17 cellular contexts compared by ENCODE assay signal in genomic region chr7:158395780-158396214, GRCh38.
DNase-seq lines count a peak whose midpoint lies in the region; ATAC-seq and TF ChIP-seq lines count a peak whose summit lies in the region.
"Had no signal": no experiment of that assay in that cellular context is flagged by ENCODE, and none has a peak within 500 bp of the region (broad histone marks: within the 10 kb centered on the region; RNA-seq: fewer than 3 reads in every experiment).

No MANE protein-coding gene starts in this region.

- H3K9me3 ChIP-seq in HEK293 (ENCODE audit: control insufficient read depth, insufficient read depth, low read depth, low read length) (no peaks in the 10 kb centered on the region), PC-9 (ENCODE audit: insufficient read depth, low read depth) (no peaks in the 10 kb centered on the region)
- H3K9me3 ChIP-seq: MG63 had no signal

- no CpG with 5 or more reads among the region's 26 CpGs for WGBS in mesendoderm (ENCODE audit: extremely low coverage, insufficient coverage, low lambda C conversion rate)

- no peak overlapping the region for H4K5ac ChIP-seq in mesendoderm (ENCODE audit: low read length)

- H3K27ac ChIP-seq in HEK293 (ENCODE audit: extremely low read depth, low read depth, low read length) = no peak overlapping the region
- H3K27ac ChIP-seq in mesendoderm (ENCODE audit: low read depth, low read length) = no peak overlapping the region
- H3K27ac ChIP-seq in PC-9 = no peak overlapping the region

- no peak overlapping the region for H2AFZ ChIP-seq in PC-9

- no peaks in the 10 kb centered on the region for H3K27me3 Mint-ChIP-seq in Calu3 (ENCODE audit: unreplicated experiment)
- H3K27me3 Mint-ChIP-seq: type B pancreatic cell had no signal

- no peaks in the 10 kb centered on the region for H3K79me1 ChIP-seq in mesendoderm (ENCODE audit: low read length)

- H3K27me3 ChIP-seq in mesendoderm (ENCODE audit: insufficient read depth, low read length, poor library complexity) = no peaks in the 10 kb centered on the region
- H3K27me3 ChIP-seq in PC-9 (ENCODE audit: insufficient read depth, low read depth) = peaks cover 73% of the 10 kb centered on the region
- H3K27me3 ChIP-seq: MG63 had no signal

- no peak overlapping the region for H3K56ac ChIP-seq in mesendoderm (ENCODE audit: low read length)

- no peak overlapping the region for H2BK15ac ChIP-seq in mesendoderm (replicated peaks; ENCODE audit: low read depth)

- H3K36me3 ChIP-seq in HEK293 (ENCODE audit: control insufficient read depth in 2 of 2, insufficient read depth in 1 of 2, low read length in 2 of 2) = no peaks in the 10 kb centered on the region
- H3K36me3 ChIP-seq in mesendoderm (ENCODE audit: control insufficient read depth, insufficient read depth, low read length) = no peaks in the 10 kb centered on the region
- H3K36me3 ChIP-seq in PC-9 (ENCODE audit: low read depth) = no peaks in the 10 kb centered on the region
- H3K36me3 ChIP-seq: MG63 had no signal

- BruUV-seq in Calu3 (replicated peaks; lab: Mats Ljungman, UMichigan) = no TSS peak
- no TSS peak for BruUV-seq in PC-9 (replicated peaks; lab: Mats Ljungman, UMichigan)

- intact Hi-C loops in Calu3 (cut with micrococcal nuclease; ENCODE audit: unreplicated experiment) (no loop called here), PC-9 (cut with micrococcal nuclease; ENCODE audit: unreplicated experiment) (no loop called here)

- no peak overlapping the region for H2BK5ac ChIP-seq in mesendoderm (ENCODE audit: low read length)

- H3K9ac ChIP-seq in mesendoderm (ENCODE audit: low read length) = no peak overlapping the region

- H3K4me3 Mint-ChIP-seq in Calu3 (ENCODE audit: low read depth, unreplicated experiment) = no peak overlapping the region
- H3K4me3 Mint-ChIP-seq: activated naive CD4-positive, alpha-beta T cell treated with anti-CD3 and anti-CD28 coated beads for 36 hours; nephron progenitor cell; type B pancreatic cell had no signal

- peaks cover 6% of the 10 kb centered on the region for H3K9me3 Mint-ChIP-seq in Calu3 (ENCODE audit: low read depth, unreplicated experiment)

- H2AK5ac ChIP-seq in mesendoderm (ENCODE audit: low read length) = no peak overlapping the region

- H3K4me1 ChIP-seq in HEK293 (ENCODE audit: control insufficient read depth, insufficient read depth, low read length) (no peaks in the 10 kb centered on the region), mesendoderm (ENCODE audit: control insufficient read depth, low read depth, low read length) (no peaks in the 10 kb centered on the region), PC-9 (replicated peaks; ENCODE audit: insufficient read depth) (no peaks in the 10 kb centered on the region)

- H3K4me2 ChIP-seq in mesendoderm (ENCODE audit: low read length) (no peak overlapping the region), PC-9 (no peak overlapping the region)

- H3K36me3 Mint-ChIP-seq in Calu3 (ENCODE audit: insufficient read depth, unreplicated experiment) = no peaks in the 10 kb centered on the region
- H3K36me3 Mint-ChIP-seq: type B pancreatic cell had no signal

- no peaks in the 10 kb centered on the region for H4K20me1 ChIP-seq in PC-9 (ENCODE audit: insufficient read depth)

- H3K4ac ChIP-seq in mesendoderm (ENCODE audit: low read depth, low read length) = no peak overlapping the region

- H3K27ac Mint-ChIP-seq in Calu3 (ENCODE audit: unreplicated experiment) = no peak overlapping the region
- H3K27ac Mint-ChIP-seq: activated naive CD4-positive, alpha-beta T cell treated with anti-CD3 and anti-CD28 coated beads for 36 hours; nephron progenitor cell had no signal

- DNase-seq in Calu3 (peak; percentile 30), cerebellum (ENCODE audit: low spot score) (peak; percentile 13), mesendoderm (peak; percentile 31), SKM-1 (lab: John Stamatoyannopoulos, UW; ENCODE audit: unreplicated experiment) (no peak), PC-9 (no peak), DMS114 treated with DMSO at 0.1 percent for 48 hours (lab: John Stamatoyannopoulos, UW; ENCODE audit: unreplicated experiment) (no peak)
- DNase-seq: activated CD4-positive, alpha-beta T cell treated with anti-CD3 and anti-CD28 coated beads, Interleukin-2, amount 50 U/mL, for 1 hour; C1 segment of cervical spinal cord; DMS79 treated with DMSO at 0.1 percent for 48 hours; mammary epithelial cell; MG63; NCI-H510A had no signal

- H3F3A ChIP-seq in PC-9 (ENCODE audit: insufficient read depth, low read depth) = no peaks in the 10 kb centered on the region

- no peak overlapping the region for H3K18ac ChIP-seq in mesendoderm (ENCODE audit: low read length)

- no peaks in the 10 kb centered on the region for H3K79me2 ChIP-seq in mesendoderm (ENCODE audit: control insufficient read depth, insufficient read depth, low read length)
- H3K79me2 ChIP-seq in PC-9 (ENCODE audit: low read depth) = no peaks in the 10 kb centered on the region

- H3K23ac ChIP-seq in mesendoderm (ENCODE audit: low read length) = no peak overlapping the region

- H2BK120ac ChIP-seq in mesendoderm (ENCODE audit: low read depth, low read length) = no peak overlapping the region

- no peaks in the 10 kb centered on the region for H3K4me1 Mint-ChIP-seq in Calu3 (ENCODE audit: low read depth, unreplicated experiment)

- TF ChIP-seq CTCF in Calu3 (IDR thresholded peaks at IDR 0.05; ENCODE audit: unreplicated experiment) = no peak
- TF ChIP-seq CTCF in HEK293 (tag by site-specific recombination; IDR thresholded peaks at IDR 0.05) = no peak
- no peak for TF ChIP-seq CTCF in PC-9 (conservative IDR thresholded peaks at IDR 0.05)

- H3K4me3 ChIP-seq in HEK293 (ENCODE audit: low read depth, low read length) (no peak overlapping the region), mesendoderm (ENCODE audit: low read length) (no peak overlapping the region), PC-9 (no peak overlapping the region)
- H3K4me3 ChIP-seq: MG63 had no signal

- H3K9me2 ChIP-seq in PC-9 (ENCODE audit: insufficient read depth) = no peaks in the 10 kb centered on the region

- CTCF ChIA-PET in Calu3 (lab: Charles Lee) (no interaction called here), HEK293 (lab: Yijun Ruan, JAX) (no interaction called here), PC-9 (lab: Charles Lee) (no interaction called here)

- POLR2A ChIA-PET in HEK293 (lab: Yijun Ruan, JAX) = no interaction called here
- POLR2A ChIA-PET in PC-9 (lab: Charles Lee; ENCODE audit: unreplicated experiment) = no interaction called here

- ATAC-seq in GM18867 (IDR thresholded peaks at IDR 0.05; ENCODE audit: unreplicated experiment) = no peak

- H4K8ac ChIP-seq in mesendoderm (ENCODE audit: low read depth, low read length) = no peak overlapping the region

TF ChIP-seq in HEK293, 187 proteins besides CTCF, POLR2A, EP300 and RAD21:
- TF ChIP-seq ZNF202 (tag by site-specific recombination; IDR thresholded peaks at IDR 0.05; ENCODE audit: borderline replicate concordance) (peak; percentile 40; the same call in 1 of the 2 replicates), ZNF155 (tag by site-specific recombination; IDR thresholded peaks at IDR 0.05) (no peak), BCL11A (tag by site-specific recombination; IDR thresholded peaks at IDR 0.05; ENCODE audit: low read depth) (no peak), ZBTB49 (tag by site-specific recombination; IDR thresholded peaks at IDR 0.05; ENCODE audit: low read depth) (no peak)

Comparison
In these comparisons a context has a peak if more than half of its experiments do, and no peak if none do; other contexts are left out.
1. DNase-seq: peak in Calu3 (single experiment), cerebellum (single experiment) and mesendoderm (single experiment); none in SKM-1 (single experiment), PC-9 (0 of 2) and DMS114 treated with DMSO at 0.1 percent for 48 hours (single experiment).